Comparison of ENCODE assay signal across 16 cellular contexts in the genomic region with DNA sequence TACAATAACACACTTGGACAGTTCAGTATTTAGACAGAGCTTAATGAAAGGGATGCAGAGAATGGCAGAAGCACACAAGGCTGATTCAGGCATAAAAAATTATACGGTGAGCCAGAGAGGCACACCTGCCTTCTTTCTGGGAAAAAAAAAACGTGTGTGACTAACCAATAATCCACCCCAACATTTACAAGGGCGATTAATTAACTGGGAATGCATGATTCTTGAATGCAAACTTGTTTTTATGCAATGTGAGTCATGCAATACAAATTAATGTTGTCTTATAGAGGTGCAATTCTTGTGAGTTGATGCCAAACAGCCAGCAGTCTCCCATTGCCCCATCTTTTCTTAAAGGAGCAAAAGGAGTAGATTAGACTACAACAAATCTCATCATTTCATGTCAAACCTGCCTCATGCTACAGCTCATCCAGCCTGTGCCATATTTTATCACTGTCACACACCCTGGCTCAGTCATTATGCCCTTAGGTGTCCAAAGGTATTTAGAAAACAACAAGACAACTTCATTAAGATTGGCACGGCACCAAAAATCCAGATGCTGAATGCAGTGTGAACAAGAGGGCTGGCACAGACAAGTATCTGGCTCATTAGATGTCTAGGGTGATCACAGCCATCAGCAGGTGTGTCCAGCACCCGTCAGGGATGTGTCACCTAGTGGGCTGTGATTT.
DNase-seq lines count a peak whose midpoint lies in the region; ATAC-seq, FAIRE-seq and TF ChIP-seq lines count a peak whose summit lies in the region.
"Had no signal": no experiment of that assay in that cellular context is flagged by ENCODE, and none has a peak within 500 bp of the region (broad histone marks: within the 10 kb centered on the region; RNA-seq: fewer than 3 reads in every experiment).

No MANE protein-coding gene starts in this region.

- no peak overlapping the region for H3K9ac ChIP-seq in astrocyte (ENCODE audit: low read length)
- H3K9ac ChIP-seq: KMS-11 had no signal

- H3K9me3 Mint-ChIP-seq in astrocyte (ENCODE audit: unreplicated experiment) = no peaks in the 10 kb centered on the region
- peaks cover 2% of the 10 kb centered on the region for H3K9me3 Mint-ChIP-seq in nephron
- no peaks in the 10 kb centered on the region for H3K9me3 Mint-ChIP-seq in progenitor cell of endocrine pancreas (ENCODE audit: low read depth)

- H3K27ac Mint-ChIP-seq in astrocyte (ENCODE audit: unreplicated experiment) (no peak overlapping the region), nephron (peak overlapping the region; percentile 1 to 42 (median 27)), progenitor cell of endocrine pancreas (no peak overlapping the region)
- H3K27ac Mint-ChIP-seq: CD8-positive, alpha-beta memory T cell had no signal

- no peak overlapping the region for H3K4me3 Mint-ChIP-seq in astrocyte (ENCODE audit: unreplicated experiment)
- H3K4me3 Mint-ChIP-seq in nephron = no peak overlapping the region
- no peak overlapping the region for H3K4me3 Mint-ChIP-seq in progenitor cell of endocrine pancreas (ENCODE audit: low read depth)
- H3K4me3 Mint-ChIP-seq: CD8-positive, alpha-beta memory T cell had no signal

- TF ChIP-seq CTCF in astrocyte (IDR thresholded peaks at IDR 0.05; ENCODE audit: insufficient read depth, low read depth, low read length) (no peak), nephron (IDR thresholded peaks at IDR 0.05; ENCODE audit: unreplicated experiment in 3 of 3) (no peak), progenitor cell of endocrine pancreas (IDR thresholded peaks at IDR 0.05; ENCODE audit: unreplicated experiment) (no peak)

- H3K36me3 Mint-ChIP-seq in astrocyte (ENCODE audit: low read depth, unreplicated experiment) (no peaks in the 10 kb centered on the region), nephron (ENCODE audit: low read depth) (no peaks in the 10 kb centered on the region), progenitor cell of endocrine pancreas (ENCODE audit: insufficient read depth) (no peaks in the 10 kb centered on the region)
- H3K36me3 Mint-ChIP-seq: CD8-positive, alpha-beta memory T cell had no signal

- H3K27me3 ChIP-seq in astrocyte (ENCODE audit: insufficient read depth, low read length) = no peaks in the 10 kb centered on the region
- H3K27me3 ChIP-seq: thyroid gland had no signal

- H3K4me2 ChIP-seq in astrocyte (ENCODE audit: low read length) = no peak overlapping the region
- H3K4me2 ChIP-seq: KMS-11 had no signal

- no peaks in the 10 kb centered on the region for H4K20me1 ChIP-seq in astrocyte (ENCODE audit: insufficient read depth, low read length)

- H3K9me3 ChIP-seq in astrocyte (ENCODE audit: insufficient read depth, low read depth, low read length) = no peaks in the 10 kb centered on the region
- H3K9me3 ChIP-seq: thyroid gland had no signal

- H2AFZ ChIP-seq in astrocyte (ENCODE audit: low read depth, low read length) = no peak overlapping the region

- H3K79me2 ChIP-seq in astrocyte (ENCODE audit: insufficient read depth, low read length) = no peaks in the 10 kb centered on the region

- H3K27ac ChIP-seq in astrocyte (ENCODE audit: low read depth, low read length) = no peak overlapping the region
- H3K27ac ChIP-seq: KMS-11, thyroid gland had no signal

- H3K36me3 ChIP-seq in astrocyte (ENCODE audit: insufficient read depth, low read length) = no peaks in the 10 kb centered on the region
- H3K36me3 ChIP-seq: thyroid gland had no signal

- DNase-seq in HPDE6-E6E7 (ENCODE audit: extremely low spot score) (peak; percentile 16), NCI-H1417 treated with DMSO at 0.1 percent for 48 hours (lab: John Stamatoyannopoulos, UW) (peak; percentile 18), astrocyte (ENCODE audit: low read depth) (peak; percentile 9), progenitor cell of endocrine pancreas (ENCODE audit: low spot score, unreplicated experiment) (no peak), HK-2 (ENCODE audit: unreplicated experiment) (no peak)
- DNase-seq: activated CD4-positive, alpha-beta T cell treated with anti-CD3 and anti-CD28 coated beads for 4 hours; activated effector memory CD4-positive, alpha-beta T cell treated with Interleukin-2 at 50 U/mL for 16 hours; CD8-positive, alpha-beta memory T cell; effector CD8-positive, alpha-beta T cell; right cardiac atrium; SHP77; stimulated activated naive CD4-positive, alpha-beta T cell; thyroid gland had no signal

- H3K4me1 Mint-ChIP-seq in astrocyte (ENCODE audit: low read depth, unreplicated experiment) (no peaks in the 10 kb centered on the region), nephron (peaks cover 9% of the 10 kb centered on the region), progenitor cell of endocrine pancreas (ENCODE audit: low read depth) (peaks cover 6% of the 10 kb centered on the region)
- H3K4me1 Mint-ChIP-seq: CD8-positive, alpha-beta memory T cell had no signal

- no peak for FAIRE-seq in astrocyte (lab: Jason Lieb, UNC)

- H3K27me3 Mint-ChIP-seq in astrocyte (ENCODE audit: low read depth, unreplicated experiment) (no peaks in the 10 kb centered on the region), nephron (ENCODE audit: low read depth) (no peaks in the 10 kb centered on the region), progenitor cell of endocrine pancreas (no peaks in the 10 kb centered on the region)

- no peak for ATAC-seq in HG03135 (IDR thresholded peaks at IDR 0.05; ENCODE audit: unreplicated experiment)
- ATAC-seq: right cardiac atrium had no signal

- H3K4me1 ChIP-seq in astrocyte (ENCODE audit: insufficient read depth, low read length) = no peaks in the 10 kb centered on the region

- H3K4me3 ChIP-seq in astrocyte (ENCODE audit: insufficient read depth, low read depth, low read length) = no peak overlapping the region
- H3K4me3 ChIP-seq: thyroid gland had no signal

Comparison
In these comparisons a context has a peak if more than half of its experiments do, and no peak if none do; other contexts are left out.
1. DNase-seq: peak in HPDE6-E6E7 (single experiment), NCI-H1417 treated with DMSO at 0.1 percent for 48 hours (single experiment) and astrocyte (single experiment); none in progenitor cell of endocrine pancreas (single experiment) and HK-2 (single experiment).
2. H3K27ac Mint-ChIP-seq: peak in nephron (3 of 3); none in astrocyte (single experiment) and progenitor cell of endocrine pancreas (single experiment).